In the genomic region with DNA sequence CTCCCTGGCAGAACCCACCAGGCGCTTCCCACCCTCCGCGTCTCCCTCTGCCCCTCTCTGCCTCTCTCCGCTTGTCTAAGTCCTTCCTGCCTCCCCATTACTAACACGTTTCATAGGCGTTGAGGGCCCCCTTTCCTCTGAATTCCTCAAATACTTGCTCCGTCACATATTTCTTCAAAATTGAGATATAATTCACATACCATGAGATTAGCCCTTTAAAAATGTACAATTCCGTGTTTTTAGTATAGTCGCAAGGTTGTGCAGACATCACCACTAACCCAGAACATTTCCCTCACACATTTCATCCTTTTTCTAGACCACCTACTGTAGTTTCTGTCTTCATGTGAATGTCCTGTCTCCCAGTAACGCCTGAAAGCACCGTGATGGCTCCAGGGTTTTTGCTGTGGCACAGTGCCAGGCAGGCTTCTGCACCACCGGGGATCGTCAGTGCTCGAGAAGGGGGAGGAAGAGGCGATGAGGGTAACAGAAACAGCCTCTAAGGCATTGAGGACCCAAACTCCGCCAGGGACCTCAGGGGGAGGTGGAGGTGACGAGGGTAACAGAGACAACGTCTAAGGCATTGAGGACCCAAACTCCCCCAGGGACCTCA, we compare ENCODE assay signal across 21 cellular contexts.
"Had no signal": no experiment of that assay in that cellular context is flagged by ENCODE, and none has a peak within 500 bp of the region (broad histone marks: within the 10 kb centered on the region; RNA-seq: fewer than 3 reads in every experiment).

No MANE protein-coding gene starts in this region.

- H3K9me3 ChIP-seq: adrenal gland, ascending aorta, esophagus squamous epithelium, gastroesophageal sphincter, thoracic aorta, upper lobe of left lung had no signal

- H3K4me3 Mint-ChIP-seq: activated CD4-positive, alpha-beta T cell treated with anti-CD3 and anti-CD28 coated beads, Interleukin-2, amount 10 ng/mL, durations not matched to agents 7 days and 5 days; activated CD8-positive, alpha-beta memory T cell treated with anti-CD3 and anti-CD28 coated beads, Interleukin-2, amount 10 ng/mL, durations not matched to agents 7 days and 5 days; activated CD8-positive, alpha-beta T cell treated with anti-CD3 and anti-CD28 coated beads for 36 hours; activated naive CD8-positive, alpha-beta T cell; central memory CD8-positive, alpha-beta T cell; natural killer cell treated with Interleukin-12 subunit alpha and Interleukin-12 subunit beta and Interleukin-15 and Interleukin-18, amount 100 ng/mL, for 72 hours had no signal

- H3K4me1 ChIP-seq: ascending aorta, gastroesophageal sphincter, upper lobe of left lung had no signal

- H3K4me3 ChIP-seq: adrenal gland, ascending aorta, esophagus squamous epithelium, gastroesophageal sphincter, thoracic aorta, upper lobe of left lung had no signal

- H3K9me3 Mint-ChIP-seq: activated CD4-positive, alpha-beta T cell treated with anti-CD3 and anti-CD28 coated beads, Interleukin-2, amount 10 ng/mL, durations not matched to agents 7 days and 5 days; activated CD8-positive, alpha-beta T cell treated with anti-CD3 and anti-CD28 coated beads for 36 hours; central memory CD8-positive, alpha-beta T cell; natural killer cell treated with Interleukin-12 subunit alpha and Interleukin-12 subunit beta and Interleukin-15 and Interleukin-18, amount 100 ng/mL, for 72 hours had no signal

- H3K27me3 Mint-ChIP-seq: activated CD4-positive, alpha-beta T cell treated with anti-CD3 and anti-CD28 coated beads, Interleukin-2, amount 10 ng/mL, durations not matched to agents 7 days and 5 days; activated CD8-positive, alpha-beta T cell treated with anti-CD3 and anti-CD28 coated beads for 36 hours; activated naive CD8-positive, alpha-beta T cell; natural killer cell treated with Interleukin-12 subunit alpha and Interleukin-12 subunit beta and Interleukin-15 and Interleukin-18, amount 100 ng/mL, for 72 hours; progenitor cell of endocrine pancreas had no signal

- H3K27ac Mint-ChIP-seq: activated CD4-positive, alpha-beta T cell treated with anti-CD3 and anti-CD28 coated beads, Interleukin-2, amount 10 ng/mL, durations not matched to agents 7 days and 5 days; activated CD8-positive, alpha-beta memory T cell treated with anti-CD3 and anti-CD28 coated beads, Interleukin-2, amount 10 ng/mL, durations not matched to agents 7 days and 5 days; activated CD8-positive, alpha-beta T cell treated with anti-CD3 and anti-CD28 coated beads for 36 hours; activated naive CD8-positive, alpha-beta T cell; natural killer cell treated with Interleukin-12 subunit alpha and Interleukin-12 subunit beta and Interleukin-15 and Interleukin-18, amount 100 ng/mL, for 72 hours; progenitor cell of endocrine pancreas had no signal

- H3K36me3 Mint-ChIP-seq: activated CD8-positive, alpha-beta memory T cell treated with anti-CD3 and anti-CD28 coated beads, Interleukin-2, amount 10 ng/mL, durations not matched to agents 7 days and 5 days; activated naive CD8-positive, alpha-beta T cell; natural killer cell treated with Interleukin-12 subunit alpha and Interleukin-12 subunit beta and Interleukin-15 and Interleukin-18, amount 100 ng/mL, for 72 hours had no signal

- H3K4me1 Mint-ChIP-seq: activated CD4-positive, alpha-beta T cell treated with anti-CD3 and anti-CD28 coated beads, Interleukin-2, amount 10 ng/mL, durations not matched to agents 7 days and 5 days; activated CD8-positive, alpha-beta memory T cell treated with anti-CD3 and anti-CD28 coated beads, Interleukin-2, amount 10 ng/mL, durations not matched to agents 7 days and 5 days; central memory CD8-positive, alpha-beta T cell had no signal

- H3K27ac ChIP-seq: adrenal gland, ascending aorta, esophagus squamous epithelium, gastroesophageal sphincter, thoracic aorta, upper lobe of left lung, VCaP had no signal

- H3K27me3 ChIP-seq: adrenal gland, ascending aorta, esophagus squamous epithelium, gastroesophageal sphincter, upper lobe of left lung had no signal

- H3K36me3 ChIP-seq: adrenal gland, ascending aorta, esophagus squamous epithelium, gastroesophageal sphincter, thoracic aorta, upper lobe of left lung had no signal

- DNase-seq: activated CD4-positive, alpha-beta T cell treated with anti-CD3 and anti-CD28 coated beads, Interleukin-2, amount 10 ng/mL, durations not matched to agents 7 days and 5 days; activated CD4-positive, CD25-positive, alpha-beta regulatory T cell treated with anti-CD3 and anti-CD28 coated beads, Interleukin-2, amount 50 U/mL, for 72 hours; activated CD8-positive, alpha-beta memory T cell treated with anti-CD3 and anti-CD28 coated beads, Interleukin-2, amount 10 ng/mL, durations not matched to agents 7 days and 5 days; activated CD8-positive, alpha-beta T cell treated with anti-CD3 and anti-CD28 coated beads for 36 hours; adrenal gland; esophagus squamous epithelium; head of caudate nucleus; hypothalamus; midbrain; retina; stimulated activated CD4-positive, alpha-beta T cell treated with anti-CD3 and anti-CD28 coated beads, Interleukin-2, amount 100 ng/mL, for 48 hours; stimulated activated naive CD4-positive, alpha-beta T cell; upper lobe of left lung had no signal

- ATAC-seq: activated CD8-positive, alpha-beta memory T cell treated with anti-CD3 and anti-CD28 coated beads, Interleukin-2, amount 10 ng/mL, durations not matched to agents 7 days and 5 days; activated CD8-positive, alpha-beta T cell treated with anti-CD3 and anti-CD28 coated beads for 36 hours; gastroesophageal sphincter; natural killer cell treated with Interleukin-12 subunit alpha and Interleukin-12 subunit beta and Interleukin-15 and Interleukin-18, amount 100 ng/mL, for 72 hours had no signal
